In the genomic region with DNA sequence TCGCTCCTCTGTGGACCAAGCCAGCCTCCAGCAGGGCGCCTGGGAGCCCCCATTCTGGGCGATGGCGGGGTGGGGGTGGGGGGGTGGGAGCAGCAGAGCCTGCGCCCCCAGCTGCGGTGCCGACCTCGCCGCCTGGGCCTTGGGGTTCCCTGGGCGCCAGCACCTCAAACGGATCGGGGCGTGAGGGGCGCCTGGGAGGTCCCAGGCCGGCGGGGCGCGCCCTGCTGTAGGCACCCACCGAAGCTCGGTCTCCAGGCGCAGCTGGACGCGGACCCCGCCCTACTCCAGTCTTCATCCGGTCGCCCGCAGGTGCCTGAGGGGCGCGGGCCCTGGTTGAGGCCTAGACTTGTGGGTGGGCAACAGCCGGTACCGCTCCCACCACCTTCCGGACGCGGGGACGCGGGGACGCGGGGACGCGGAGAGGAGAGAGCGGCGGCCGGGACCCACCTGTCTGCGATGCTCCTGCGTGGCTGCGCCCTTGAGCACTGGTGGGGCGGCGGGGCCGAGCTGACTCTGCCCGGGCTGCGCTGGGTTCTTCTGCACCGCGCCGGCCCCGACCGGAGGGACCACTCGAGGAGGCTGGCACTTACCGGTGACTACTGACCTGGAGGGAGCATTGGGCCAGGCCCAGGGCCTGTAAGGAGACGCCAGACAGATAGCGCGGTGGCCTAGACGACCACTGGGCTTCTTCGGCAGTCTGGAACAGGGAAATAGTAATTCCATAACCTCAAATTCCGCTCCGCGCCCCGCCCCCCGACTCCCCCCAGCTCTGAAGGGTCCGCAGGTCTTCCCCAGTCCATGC, we compare ENCODE assay signal across 14 cellular contexts. TPM values are rescaled to one million over a fixed set of nuclear protein-coding genes. Genes with fewer than 3 reads are reported as not detected.
A peak's percentile ranks its signal among the peaks of the same experiment; 100 is the strongest.
DNase-seq lines count a peak whose midpoint lies in the region; ATAC-seq, FAIRE-seq and TF ChIP-seq lines count a peak whose summit lies in the region.
"Had no signal": no experiment of that assay in that cellular context is flagged by ENCODE, and none has a peak within 500 bp of the region (broad histone marks: within the 10 kb centered on the region; RNA-seq: fewer than 3 reads in every experiment).

No MANE protein-coding gene starts in this region.

- H3K79me1 ChIP-seq in H9 (ENCODE audit: insufficient read depth, low read depth, low read length, poor library complexity, severe bottlenecking) (no peaks in the 10 kb centered on the region), H1 (ENCODE audit: low read depth, low read length) (no peaks in the 10 kb centered on the region)

- TF ChIP-seq EP300 in H1 (IDR thresholded peaks at IDR 0.05; ENCODE audit: borderline replicate concordance in 1 of 2, low read depth in 2 of 2, low read length in 2 of 2), result no peak

- H3K9me3 ChIP-seq in H9 (ENCODE audit: control insufficient read depth, low read depth, low read length) (no peaks in the 10 kb centered on the region), H1 (ENCODE audit: insufficient read depth in 2 of 2, low read depth in 1 of 2, low read length in 1 of 2) (no peaks in the 10 kb centered on the region), osteoblast (ENCODE audit: low read depth, low read length) (no peaks in the 10 kb centered on the region), PC-3 (ENCODE audit: low read length) (no peaks in the 10 kb centered on the region)

- H4K5ac ChIP-seq in H9 (ENCODE audit: insufficient read length, low read depth, low read length) (no peak overlapping the region), H1 (ENCODE audit: insufficient read length, low read depth, low read length) (no peak overlapping the region)

- H2BK12ac ChIP-seq in H9 (ENCODE audit: insufficient read length, low read depth, low read length) (no peak overlapping the region), H1 (ENCODE audit: low read depth, low read length) (no peak overlapping the region)

- H2BK15ac ChIP-seq in H9 (ENCODE audit: low read depth, low read length), result no peak overlapping the region
- H2BK15ac ChIP-seq in H1 (ENCODE audit: low read length), result no peak overlapping the region

- H3K4me3 Mint-ChIP-seq in H9, result peak overlapping the region in 1 of 2 experiments; percentile 73; a peak in 3 of 5 replicates

- intact Hi-C loops in PC-3 (cut with micrococcal nuclease), result no loop called here

- FAIRE-seq in H1 (lab: Jason Lieb, UNC), result no peak

- CTCF ChIA-PET in H1 (lab: Charles Lee; ENCODE audit: partially characterized antibody), result interaction anchor here (0.6 to 1.6 kb wide), 6 partner anchors 8 to 1980 kb away, joined by 3 to 7 read pairs (median 4); no protein-coding TSS in a partner anchor
- CTCF ChIA-PET in PC-3 (lab: Charles Lee), result no interaction called here

- H3K4me1 Mint-ChIP-seq in H9, result peaks cover 27 to 45% of the 10 kb centered on the region in 2 experiments

- H3K18ac ChIP-seq in H9 (ENCODE audit: insufficient read length, low read depth, low read length) (no peak overlapping the region), H1 (ENCODE audit: extremely low read depth, low read length) (peak overlapping the region; percentile 32; the same call in 1 of the 2 replicates)

- no peak overlapping the region for H3K27ac Mint-ChIP-seq in H9

- no peak for TF ChIP-seq POLR2A in H1 (IDR thresholded peaks at IDR 0.05; ENCODE audit: control extremely low read depth in 1 of 2, low read depth in 2 of 2, low read length in 2 of 2)

- H3K56ac ChIP-seq in H9 (ENCODE audit: insufficient read length, low read depth, low read length) (no peak overlapping the region), H1 (replicated peaks; ENCODE audit: insufficient read length, low read depth, low read length) (no peak overlapping the region)

- no peak overlapping the region for H2BK120ac ChIP-seq in H9 (ENCODE audit: low read depth, low read length, poor library complexity, severe bottlenecking)
- no peak overlapping the region for H2BK120ac ChIP-seq in H1 (replicated peaks; ENCODE audit: low read depth, low read length)

- H3K79me2 ChIP-seq in H9 (ENCODE audit: insufficient read depth, low read length) (no peaks in the 10 kb centered on the region), H1 (ENCODE audit: control insufficient read depth in 1 of 2, insufficient read depth in 2 of 2, low read length in 2 of 2) (no peaks in the 10 kb centered on the region), osteoblast (ENCODE audit: insufficient read depth, low read length) (no peaks in the 10 kb centered on the region), PC-3 (ENCODE audit: low read length) (no peaks in the 10 kb centered on the region)

- H3K4me2 ChIP-seq in H9 (ENCODE audit: insufficient read depth, insufficient read length, low read length), result peak overlapping the region; percentile 68
- peak overlapping the region; percentile 86 to 92 for H3K4me2 ChIP-seq in H1 (ENCODE audit: insufficient read depth in 1 of 2, low read depth in 2 of 2, low read length in 2 of 2)
- H3K4me2 ChIP-seq in osteoblast (ENCODE audit: insufficient read depth, low read length), result no peak overlapping the region
- H3K4me2 ChIP-seq in PC-3 (ENCODE audit: low read length), result no peak overlapping the region

- H2BK5ac ChIP-seq in H9 (ENCODE audit: insufficient read length, low read length) (no peak overlapping the region), H1 (ENCODE audit: low read depth, low read length) (no peak overlapping the region)

- no peaks in the 10 kb centered on the region for H3K36me3 Mint-ChIP-seq in H9 (ENCODE audit: insufficient read depth in 1 of 3, low read depth in 3 of 3)

- H4K91ac ChIP-seq in H9 (ENCODE audit: insufficient read length, low read depth, low read length) (no peak overlapping the region), H1 (replicated peaks; ENCODE audit: insufficient read length, low read length) (no peak overlapping the region)

- no CpG with 5 or more reads among the region's 69 CpGs for WGBS in H9 (ENCODE audit: extremely low coverage, insufficient read length, low lambda C conversion rate)
- WGBS in H1 (ENCODE audit: extremely low coverage in 1 of 2, insufficient coverage in 1 of 2, insufficient read length in 1 of 2, insufficient replicate concordance in 2 of 2, low coverage in 1 of 2, low lambda C conversion rate in 2 of 2, missing lambda C conversion rate in 1 of 2), 2 experiments, result 11% methylated on average over 37 of the region's 69 CpGs; no CpG with 5 or more reads in 1 of the 2 experiments

- DNase-seq in 8988T (peak; percentile 3), H9 (peak; percentile 55), H1 (ENCODE audit: low read depth in 1 of 2, low spot score in 2 of 2) (peak in 1 of 2 experiments; percentile 69), osteoblast (ENCODE audit: insufficient read length, low spot score, missing footprints) (peak; percentile 58), PC-3 (no peak)
- DNase-seq: AML-193; hippocampal formation; mammary epithelial cell; NK-92 treated with Interleukin-12 subunit alpha and Interleukin-12 subunit beta, amount 100 ng/mL, for 24 hours; stimulated activated CD8-positive, alpha-beta memory T cell treated with anti-CD3 and anti-CD28 coated beads, Interleukin-4, amount 100 ng/mL, for 48 hours had no signal

- H3K14ac ChIP-seq in H9 (ENCODE audit: insufficient read depth, low read length) (no peak overlapping the region), H1 (ENCODE audit: insufficient read length) (no peak overlapping the region)

- H3K9me2 ChIP-seq in PC-3 (replicated peaks; ENCODE audit: low read length), result no peaks in the 10 kb centered on the region

- H3K36me3 ChIP-seq in H1 (ENCODE audit: control insufficient read depth in 2 of 4, insufficient read depth in 4 of 4, low read length in 3 of 4) (no peaks in the 10 kb centered on the region), osteoblast (ENCODE audit: insufficient read depth, low read length) (no peaks in the 10 kb centered on the region), PC-3 (ENCODE audit: low read depth, low read length) (no peaks in the 10 kb centered on the region)

- no peak for TF ChIP-seq RAD21 in H1 (IDR thresholded peaks at IDR 0.05 in 1 of 2, conservative IDR thresholded peaks at IDR 0.05 in 1 of 2; ENCODE audit: low read depth in 2 of 2, low read length in 2 of 2)

- POLR2A ChIA-PET in H1 (lab: Charles Lee; ENCODE audit: partially characterized antibody), result interaction anchor here (0.8 kb wide), 1 partner anchor 17 kb away, joined by 3 read pairs; no protein-coding TSS in a partner anchor
- POLR2A ChIA-PET in PC-3 (lab: Charles Lee; ENCODE audit: unreplicated experiment), result no interaction called here

- no peak overlapping the region for H3K9ac ChIP-seq in H9 (ENCODE audit: extremely low read depth, insufficient read length, low read length)
- no peak overlapping the region for H3K9ac ChIP-seq in H1 (replicated peaks in 1 of 4; ENCODE audit: extremely low read depth in 1 of 4, low read depth in 3 of 4, low read length in 3 of 4)
- H3K9ac ChIP-seq in PC-3 (ENCODE audit: low read length), result no peak overlapping the region

- H3K27ac ChIP-seq in H9 (ENCODE audit: insufficient read length, low read depth, low read length) (no peak overlapping the region), H1 (ENCODE audit: low read depth, low read length) (no peak overlapping the region), osteoblast (ENCODE audit: low read depth, low read length) (no peak overlapping the region), PC-3 (ENCODE audit: low read length) (no peak overlapping the region)

- H4K20me1 ChIP-seq in H9 (ENCODE audit: control insufficient read depth, insufficient read depth, insufficient read length) (no peaks in the 10 kb centered on the region), H1 (replicated peaks in 1 of 2; ENCODE audit: control insufficient read depth in 1 of 2, insufficient read depth in 2 of 2, low read length in 2 of 2) (peaks cover 0 to 1% of the 10 kb centered on the region in 2 experiments), osteoblast (ENCODE audit: insufficient read depth, low read length) (no peaks in the 10 kb centered on the region), PC-3 (ENCODE audit: low read length) (no peaks in the 10 kb centered on the region)

- peaks cover 23% of the 10 kb centered on the region for H3K27me3 Mint-ChIP-seq in H9 (ENCODE audit: low read depth)

- H2AFZ ChIP-seq in H9 (ENCODE audit: low read length) (no peak overlapping the region), H1 (ENCODE audit: low read length) (no peak overlapping the region; the same call in 1 of the 2 replicates), osteoblast (ENCODE audit: low read length) (no peak overlapping the region), PC-3 (ENCODE audit: low read length) (no peak overlapping the region)

- H3T11ph ChIP-seq in H9 (ENCODE audit: low read length), result no peak overlapping the region

- ATAC-seq in PC-3 (no peak), HG03565 (IDR thresholded peaks at IDR 0.05; ENCODE audit: unreplicated experiment) (no peak), HG02610 (IDR thresholded peaks at IDR 0.05; ENCODE audit: unreplicated experiment) (no peak), HG03520 (IDR thresholded peaks at IDR 0.05; ENCODE audit: unreplicated experiment) (no peak)

- BruUV-seq in PC-3 (replicated peaks; lab: Mats Ljungman, UMichigan), result no TSS peak

- H3K23ac ChIP-seq in H9 (ENCODE audit: insufficient read length, low read depth, low read length) (no peak overlapping the region), H1 (ENCODE audit: insufficient read length) (no peak overlapping the region)

- H3K23me2 ChIP-seq in H9 (ENCODE audit: insufficient read length, low read depth, low read length, poor library complexity, severe bottlenecking), result peaks cover 13% of the 10 kb centered on the region
- peaks cover 5% of the 10 kb centered on the region; the same call in 1 of the 2 replicates for H3K23me2 ChIP-seq in H1 (ENCODE audit: low read depth, low read length)

- no peaks in the 10 kb centered on the region; a peak in 1 of 5 replicates for H3K9me3 Mint-ChIP-seq in H9

- TF ChIP-seq CTCF in H9 (conservative IDR thresholded peaks at IDR 0.05) (no peak), H1 (IDR thresholded peaks at IDR 0.05; ENCODE audit: control extremely low read depth in 1 of 3, insufficient read depth in 1 of 3, low read depth in 1 of 3, low read length in 3 of 3) (no peak), osteoblast (IDR thresholded peaks at IDR 0.05; ENCODE audit: extremely low read depth, low read depth, low read length) (no peak), PC-3 (conservative IDR thresholded peaks at IDR 0.05; ENCODE audit: low read depth, low read length) (no peak)

- no peaks in the 10 kb centered on the region for H3F3A ChIP-seq in PC-3 (ENCODE audit: low read length, unreplicated experiment)

- H2BK20ac ChIP-seq in H9 (ENCODE audit: low read depth, low read length, poor library complexity, severe bottlenecking) (no peak overlapping the region), H1 (ENCODE audit: low read length) (no peak overlapping the region)

- H3K4me3 ChIP-seq in H1 (ENCODE audit: extremely low read depth in 1 of 4, insufficient read depth in 2 of 4, low read depth in 3 of 4, low read length in 4 of 4), result peak overlapping the region; percentile 44 to 64 (median 50)
- H3K4me3 ChIP-seq in osteoblast (ENCODE audit: insufficient read depth, low read length), result no peak overlapping the region
- H3K4me3 ChIP-seq in PC-3 (ENCODE audit: low read length), result no peak overlapping the region

- H3K4ac ChIP-seq in H9 (ENCODE audit: low read depth, low read length), result no peak overlapping the region
- H3K4ac ChIP-seq in H1 (replicated peaks; ENCODE audit: insufficient read length, low read depth, low read length), result no peak overlapping the region

- H3K4me1 ChIP-seq in H9 (ENCODE audit: insufficient read depth, low read length) (peaks cover 3% of the 10 kb centered on the region; the same call in 1 of the 2 replicates), H1 (replicated peaks in 1 of 4; ENCODE audit: control insufficient read depth in 3 of 4, insufficient read depth in 4 of 4, low read length in 3 of 4) (peaks cover 0 to 28% (median 13%) of the 10 kb centered on the region in 4 experiments; a peak in 6 of 7 replicates), osteoblast (ENCODE audit: insufficient read depth, low read length) (no peaks in the 10 kb centered on the region), PC-3 (ENCODE audit: insufficient read depth, low read length) (no peaks in the 10 kb centered on the region)

- H2AK5ac ChIP-seq in H9 (ENCODE audit: insufficient read length, low read length) (no peak overlapping the region), H1 (ENCODE audit: low read depth, low read length) (no peak overlapping the region)

- H4K8ac ChIP-seq in H9 (replicated peaks; ENCODE audit: insufficient read length, low read depth, low read length) (no peak overlapping the region), H1 (ENCODE audit: extremely low read depth, insufficient read depth, low read length) (peak overlapping the region; percentile 54; the same call in 1 of the 2 replicates)

- H3K27me3 ChIP-seq in H9 (ENCODE audit: insufficient read depth, low read length) (peaks cover 10% of the 10 kb centered on the region; the same call in 1 of the 2 replicates), H1 (replicated peaks in 1 of 4; ENCODE audit: control insufficient read depth in 3 of 4, extremely low read depth in 1 of 4, insufficient read depth in 3 of 4, low read length in 3 of 4) (peaks cover 27 to 53% (median 41%) of the 10 kb centered on the region in 4 experiments), osteoblast (ENCODE audit: insufficient read depth, low read length) (peaks cover 74% of the 10 kb centered on the region), PC-3 (ENCODE audit: low read length) (peaks cover 9% of the 10 kb centered on the region; the same call in 1 of the 2 replicates)

RNA-seq across cellular contexts. Expression of a gene that starts 5.5 kb away (rescaled TPM):
- total RNA-seq in H9 (2021) (4.8 and 5.3 TPM in 2 replicates), osteoblast (0.88 and 1.1 TPM in 2 replicates), PC-3 (2014; rRNA removed) (3.2 and 3.4 TPM in 2 replicates)
- 1.8 and 2.0 TPM in 2 replicates for total RNA-seq in H1 (2021; fragmentation: NEBNext Ultra II Directional; extraction: Animal tissue kit (Norgen Biotek cat#: 25700))
- 1.3 and 2.1 TPM in 2 replicates for polyA plus RNA-seq in H1 (2011; rRNA removed)
- 1.6 TPM for polyA plus RNA-seq in H1 (2011; cell fraction: cytosol; rRNA removed)
- 8.1 TPM for polyA plus RNA-seq in H1 (2011; cell fraction: nucleus; rRNA removed)
- polyA plus RNA-seq in H1 (2012, experiment 1 of 2), result 1.1 to 2.3 TPM (median 1.6 TPM) in 4 replicates
- polyA plus RNA-seq in H1 (2012, experiment 2 of 2), result 0.51 TPM
- polyA plus RNA-seq in H1 (2013, experiment 1 of 2), result 1.8 TPM
- 1.5 TPM for polyA plus RNA-seq in H1 (2013, experiment 2 of 2)
- 1.1 and 1.4 TPM in 2 replicates for polyA minus RNA-seq in H1 (2011; rRNA and poly(A)+ RNA removed)
- polyA minus RNA-seq in H1 (2011; cell fraction: cytosol; rRNA and poly(A)+ RNA removed), result 0.59 TPM
- polyA minus RNA-seq in H1 (2011; cell fraction: nucleus; rRNA and poly(A)+ RNA removed), result 4.3 TPM
- total RNA-seq: LHCN-M2 had no signal

RNA-seq across cellular contexts. Expression of a gene that starts 21.7 kb away (rescaled TPM):
- total RNA-seq in H9 (2021) (0.70 and 0.74 TPM in 2 replicates), osteoblast (under 0.01 TPM in 2 replicates), PC-3 (2014; rRNA removed) (12.2 and 15.3 TPM in 2 replicates)
- 0.28 and 0.75 TPM in 2 replicates for total RNA-seq in H1 (2021; fragmentation: NEBNext Ultra II Directional; extraction: Animal tissue kit (Norgen Biotek cat#: 25700))
- 1.1 and 1.5 TPM in 2 replicates for polyA plus RNA-seq in H1 (2011; rRNA removed)
- 1.5 TPM for polyA plus RNA-seq in H1 (2011; cell fraction: cytosol; rRNA removed)
- polyA plus RNA-seq in H1 (2011; cell fraction: nucleus; rRNA removed), result 2.5 TPM
- polyA plus RNA-seq in H1 (2012, experiment 1 of 2), result 0.93 to 1.4 TPM (median 1.2 TPM) in 4 replicates
- polyA plus RNA-seq in H1 (2012, experiment 2 of 2), result 1.7 TPM
- polyA plus RNA-seq in H1 (2013, experiment 1 of 2), result 0.55 TPM
- polyA plus RNA-seq in H1 (2013, experiment 2 of 2), result 0.44 TPM
- polyA minus RNA-seq in H1 (2011; rRNA and poly(A)+ RNA removed), result 0.83 and 1.8 TPM in 2 replicates
- polyA minus RNA-seq in H1 (2011; cell fraction: cytosol; rRNA and poly(A)+ RNA removed), result 1.2 TPM
- 1.1 TPM for polyA minus RNA-seq in H1 (2011; cell fraction: nucleus; rRNA and poly(A)+ RNA removed)

RNA-seq across cellular contexts. Expression of a gene that starts 53.4 kb away (rescaled TPM):
- 115 and 117 TPM in 2 replicates for total RNA-seq in H9 (2021)
- 104 TPM in 2 replicates for total RNA-seq in H1 (2021; fragmentation: NEBNext Ultra II Directional; extraction: Animal tissue kit (Norgen Biotek cat#: 25700))
- polyA plus RNA-seq in H1 (2011; rRNA removed), result 318 and 344 TPM in 2 replicates
- 227 TPM for polyA plus RNA-seq in H1 (2011; cell fraction: cytosol; rRNA removed)
- 147 TPM for polyA plus RNA-seq in H1 (2011; cell fraction: nucleus; rRNA removed)
- 165 to 195 TPM (median 180 TPM) in 4 replicates for polyA plus RNA-seq in H1 (2012, experiment 1 of 2)
- 412 TPM for polyA plus RNA-seq in H1 (2012, experiment 2 of 2)
- polyA plus RNA-seq in H1 (2013, experiment 1 of 2), result 164 TPM
- 168 TPM for polyA plus RNA-seq in H1 (2013, experiment 2 of 2)
- 36.9 and 39.0 TPM in 2 replicates for polyA minus RNA-seq in H1 (2011; rRNA and poly(A)+ RNA removed)
- polyA minus RNA-seq in H1 (2011; cell fraction: cytosol; rRNA and poly(A)+ RNA removed), result 25.6 TPM
- polyA minus RNA-seq in H1 (2011; cell fraction: nucleus; rRNA and poly(A)+ RNA removed), result 35.3 TPM
- 91.9 and 95.2 TPM in 2 replicates for total RNA-seq in osteoblast
- total RNA-seq in PC-3 (2014; rRNA removed), result 129 and 131 TPM in 2 replicates

Comparison
In these comparisons a context has a peak if more than half of its experiments do, and no peak if none do; other contexts are left out.
1. H3K4me2 ChIP-seq: peak in H9 (single experiment) and H1 (2 of 2); none in osteoblast (single experiment) and PC-3 (single experiment).
2. H3K4me3 ChIP-seq: peak in H1 (4 of 4); none in osteoblast (single experiment) and PC-3 (single experiment).